In the genomic region with DNA sequence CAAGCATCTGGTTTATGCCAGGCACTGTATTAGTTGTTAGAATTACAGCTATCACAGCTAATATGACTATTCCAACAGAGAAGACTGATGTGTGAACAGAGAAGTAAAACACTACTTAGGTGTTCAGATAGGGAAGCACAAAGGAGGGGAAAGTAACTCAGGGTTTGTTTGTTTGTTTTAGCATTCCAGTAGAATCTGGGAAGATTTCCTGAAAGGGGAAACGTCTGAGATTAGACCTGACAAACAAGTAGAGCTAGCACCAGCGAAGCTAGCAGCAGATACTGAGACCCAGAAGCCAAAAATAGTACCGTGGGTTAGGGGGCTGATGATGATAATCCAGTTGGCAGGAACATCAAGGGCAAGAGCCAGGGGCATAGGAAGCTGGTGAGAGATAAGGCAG, we compare ENCODE assay signal across 1 cellular context.
TF ChIP-seq lines count a peak whose summit lies in the region.

No MANE protein-coding gene starts in this region.

TF ChIP-seq in GM23338, 12 proteins besides CTCF, POLR2A, EP300 and RAD21 (continued from another document):
- TF ChIP-seq, protein P1, sequence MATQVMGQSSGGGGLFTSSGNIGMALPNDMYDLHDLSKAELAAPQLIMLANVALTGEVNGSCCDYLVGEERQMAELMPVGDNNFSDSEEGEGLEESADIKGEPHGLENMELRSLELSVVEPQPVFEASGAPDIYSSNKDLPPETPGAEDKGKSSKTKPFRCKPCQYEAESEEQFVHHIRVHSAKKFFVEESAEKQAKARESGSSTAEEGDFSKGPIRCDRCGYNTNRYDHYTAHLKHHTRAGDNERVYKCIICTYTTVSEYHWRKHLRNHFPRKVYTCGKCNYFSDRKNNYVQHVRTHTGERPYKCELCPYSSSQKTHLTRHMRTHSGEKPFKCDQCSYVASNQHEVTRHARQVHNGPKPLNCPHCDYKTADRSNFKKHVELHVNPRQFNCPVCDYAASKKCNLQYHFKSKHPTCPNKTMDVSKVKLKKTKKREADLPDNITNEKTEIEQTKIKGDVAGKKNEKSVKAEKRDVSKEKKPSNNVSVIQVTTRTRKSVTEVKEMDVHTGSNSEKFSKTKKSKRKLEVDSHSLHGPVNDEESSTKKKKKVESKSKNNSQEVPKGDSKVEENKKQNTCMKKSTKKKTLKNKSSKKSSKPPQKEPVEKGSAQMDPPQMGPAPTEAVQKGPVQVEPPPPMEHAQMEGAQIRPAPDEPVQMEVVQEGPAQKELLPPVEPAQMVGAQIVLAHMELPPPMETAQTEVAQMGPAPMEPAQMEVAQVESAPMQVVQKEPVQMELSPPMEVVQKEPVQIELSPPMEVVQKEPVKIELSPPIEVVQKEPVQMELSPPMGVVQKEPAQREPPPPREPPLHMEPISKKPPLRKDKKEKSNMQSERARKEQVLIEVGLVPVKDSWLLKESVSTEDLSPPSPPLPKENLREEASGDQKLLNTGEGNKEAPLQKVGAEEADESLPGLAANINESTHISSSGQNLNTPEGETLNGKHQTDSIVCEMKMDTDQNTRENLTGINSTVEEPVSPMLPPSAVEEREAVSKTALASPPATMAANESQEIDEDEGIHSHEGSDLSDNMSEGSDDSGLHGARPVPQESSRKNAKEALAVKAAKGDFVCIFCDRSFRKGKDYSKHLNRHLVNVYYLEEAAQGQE (IDR thresholded peaks at IDR 0.05; ENCODE audit: unreplicated experiment) = no peak
